8 cellular contexts compared by ENCODE assay signal in genomic region chr2:181393472-181393871, GRCh38.
DNase-seq lines count a peak whose midpoint lies in the region; ATAC-seq, FAIRE-seq and TF ChIP-seq lines count a peak whose summit lies in the region.

No MANE protein-coding gene starts in this region.

- no peak for DNase-seq in AG04450 (ENCODE audit: low read depth, low spot score)
- DNase-seq in GM18507 (ENCODE audit: extremely low spot score, insufficient read length, low read depth): no peak
- peak; percentile 77 for DNase-seq in KBM-7
- no peak for DNase-seq in T-helper 2 cell treated with Interferon-gamma antibody and Interleukin-4, amounts not matched to agents 5 μg/mL and 100 μg/mL, for 36 hours (ENCODE audit: low spot score)
- DNase-seq in iris pigment epithelial cell (ENCODE audit: low read depth): peak; percentile 80
- no peak for DNase-seq in esophagus muscularis mucosa (ENCODE audit: extremely low spot score)
- no peak for DNase-seq in BE2C

- no peaks in the 10 kb centered on the region for H3K27me3 Mint-ChIP-seq in T-helper 2 cell treated with Interferon-gamma antibody and Interleukin-4, amounts not matched to agents 5 μg/mL and 100 μg/mL, for 36 hours (ENCODE audit: low read depth)

- H3K27ac Mint-ChIP-seq in T-helper 2 cell treated with Interferon-gamma antibody and Interleukin-4, amounts not matched to agents 5 μg/mL and 100 μg/mL, for 36 hours: peak overlapping the region; percentile 82

- peaks cover 14% of the 10 kb centered on the region for H3K36me3 Mint-ChIP-seq in T-helper 2 cell treated with Interferon-gamma antibody and Interleukin-4, amounts not matched to agents 5 μg/mL and 100 μg/mL, for 36 hours (ENCODE audit: low read depth)

- H3K4me3 ChIP-seq in AG04450 (ENCODE audit: low read depth, low read length) (peak overlapping the region; percentile 5; the same call in 1 of the 2 replicates), esophagus muscularis mucosa (peak overlapping the region in 2 of 4 donors; percentile 10 to 16), BE2C (ENCODE audit: low read depth, low read length) (no peak overlapping the region)

- H3K9me3 ChIP-seq in AG04450 (ENCODE audit: control insufficient read depth, insufficient read depth, low read length) (no peaks in the 10 kb centered on the region), esophagus muscularis mucosa (no peaks in the 10 kb centered on the region), BE2C (no peaks in the 10 kb centered on the region)

- H3K27me3 ChIP-seq in AG04450 (ENCODE audit: control insufficient read depth, insufficient read depth, low read length) (no peaks in the 10 kb centered on the region), esophagus muscularis mucosa (no peaks in the 10 kb centered on the region), BE2C (no peaks in the 10 kb centered on the region)

- no peaks in the 10 kb centered on the region for H3K9me3 Mint-ChIP-seq in T-helper 2 cell treated with Interferon-gamma antibody and Interleukin-4, amounts not matched to agents 5 μg/mL and 100 μg/mL, for 36 hours

- H3K36me3 ChIP-seq in esophagus muscularis mucosa (no peaks in the 10 kb centered on the region), BE2C (no peaks in the 10 kb centered on the region)

- no peak for TF ChIP-seq POLR2A in esophagus muscularis mucosa (IDR thresholded peaks at IDR 0.05; ENCODE audit: low read depth)

- 3% methylated on average over 1 of the region's 1 CpG for WGBS in esophagus muscularis mucosa

- POLR2A ChIA-PET in AG04450 (lab: Yijun Ruan, JAX): no interaction called here

- no peak for TF ChIP-seq EP300 in esophagus muscularis mucosa (IDR thresholded peaks at IDR 0.05)

- H3K4me3 Mint-ChIP-seq in T-helper 2 cell treated with Interferon-gamma antibody and Interleukin-4, amounts not matched to agents 5 μg/mL and 100 μg/mL, for 36 hours: peak overlapping the region; percentile 60

- H3K4me1 Mint-ChIP-seq in T-helper 2 cell treated with Interferon-gamma antibody and Interleukin-4, amounts not matched to agents 5 μg/mL and 100 μg/mL, for 36 hours (ENCODE audit: low read depth): peaks cover 29% of the 10 kb centered on the region

- peak; percentile 67 for FAIRE-seq in GM18507 (lab: Jason Lieb, UNC)

- peaks cover 0 to 8% (median 3%) of the 10 kb centered on the region in 4 donors for H3K4me1 ChIP-seq in esophagus muscularis mucosa
- H3K4me1 ChIP-seq in BE2C: no peaks in the 10 kb centered on the region

- CTCF ChIA-PET in AG04450 (lab: Charles Lee): interaction anchor here (1.2 kb wide), 1 partner anchor 64 kb away, joined by 3 read pairs; the partner anchor contains the start of gene ITGA4

- ATAC-seq in HG02571 (IDR thresholded peaks at IDR 0.05; ENCODE audit: unreplicated experiment): no peak

- intact Hi-C loops in esophagus muscularis mucosa (cut with DNase I): no loop called here

- H3K27ac ChIP-seq in AG04450 (ENCODE audit: low read depth, low read length) (no peak overlapping the region), esophagus muscularis mucosa (replicated peaks in 1 of 4) (no peak overlapping the region)

- no peak for TF ChIP-seq CTCF in AG04450 (IDR thresholded peaks at IDR 0.05; ENCODE audit: low read depth, low read length)
- no peak for TF ChIP-seq CTCF in esophagus muscularis mucosa (IDR thresholded peaks at IDR 0.05)
- no peak for TF ChIP-seq CTCF in BE2C (IDR thresholded peaks at IDR 0.05; ENCODE audit: low read depth, low read length)

- in situ Hi-C loops in KBM-7 (cut with MboI; ENCODE audit: low pct_unique_long_range_greater_than_20kb, low sequenced_read_pairs): no loop called here

Comparison
In these comparisons a context has a peak if more than half of its experiments do, and no peak if none do; other contexts are left out.
1. DNase-seq: peak in KBM-7 (single experiment) and iris pigment epithelial cell (single experiment); none in AG04450 (single experiment), GM18507 (single experiment), T-helper 2 cell treated with Interferon-gamma antibody and Interleukin-4, amounts not matched to agents 5 μg/mL and 100 μg/mL, for 36 hours (single experiment), esophagus muscularis mucosa (single experiment) and BE2C (single experiment).